In the genomic region with DNA sequence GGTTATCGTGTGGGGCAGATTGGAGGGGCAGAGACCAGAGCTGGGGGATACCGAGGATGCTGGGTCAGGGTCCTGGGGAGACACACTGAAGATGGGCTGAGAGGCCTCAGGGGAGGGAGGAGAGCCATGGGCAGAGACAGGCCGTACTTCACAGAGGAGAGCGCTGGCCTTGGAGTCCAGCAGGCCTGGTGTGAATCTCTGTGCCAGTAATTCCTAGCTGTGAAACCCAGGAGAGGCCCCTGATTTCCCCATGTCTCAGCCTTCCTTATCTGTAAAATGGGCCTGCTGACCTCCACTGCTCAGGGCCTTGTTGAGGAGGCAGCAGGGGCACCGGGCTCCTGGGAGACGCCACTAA, we compare ENCODE assay signal across 17 cellular contexts. TPM values are rescaled to one million over a fixed set of nuclear protein-coding genes. Genes with fewer than 3 reads are reported as not detected.
DNase-seq lines count a peak whose midpoint lies in the region; ATAC-seq lines count a peak whose summit lies in the region.
"Had no signal": no experiment of that assay in that cellular context is flagged by ENCODE, and none has a peak within 500 bp of the region (broad histone marks: within the 10 kb centered on the region; RNA-seq: fewer than 3 reads in every experiment).

No MANE protein-coding gene starts in this region.

- H3K79me1 ChIP-seq in mesenchymal stem cell (replicated peaks; ENCODE audit: low read length, poor library complexity, severe bottlenecking), result no peaks in the 10 kb centered on the region

- no peaks in the 10 kb centered on the region for H3K9me3 Mint-ChIP-seq in activated T-helper 17 cell treated with anti-CD3 and anti-CD28 coated beads, Interleukin-2, amount 50 U/mL, for 72 hours
- H3K9me3 Mint-ChIP-seq in stimulated activated memory B cell treated with anti-CD40 and anti-IgM and Interleukin-4, amounts not matched to agents 10 μg/mL and 1 μg/mL and 100 μg/mL, for 72 hours, result no peaks in the 10 kb centered on the region
- H3K9me3 Mint-ChIP-seq: CD8-positive, alpha-beta memory T cell; HFFc6 had no signal

- no peak overlapping the region for H3K23ac ChIP-seq in mesenchymal stem cell (ENCODE audit: low read length in 2 of 2)

- no peaks in the 10 kb centered on the region for H3K36me3 Mint-ChIP-seq in activated T-helper 17 cell treated with anti-CD3 and anti-CD28 coated beads, Interleukin-2, amount 50 U/mL, for 72 hours (ENCODE audit: low read depth)
- no peaks in the 10 kb centered on the region for H3K36me3 Mint-ChIP-seq in stimulated activated memory B cell treated with anti-CD40 and anti-IgM and Interleukin-4, amounts not matched to agents 10 μg/mL and 1 μg/mL and 100 μg/mL, for 72 hours
- H3K36me3 Mint-ChIP-seq: IgD-negative memory B cell had no signal

- no peak overlapping the region for H2AFZ ChIP-seq in mesenchymal stem cell (ENCODE audit: low read depth, low read length)

- ATAC-seq in activated T-helper 17 cell treated with anti-CD3 and anti-CD28 coated beads, Interleukin-2, amount 50 U/mL, for 72 hours (replicated peaks), result no peak
- no peak for ATAC-seq in stimulated activated memory B cell treated with anti-CD40 and anti-IgM and Interleukin-4, amounts not matched to agents 10 μg/mL and 1 μg/mL and 100 μg/mL, for 72 hours
- no peak for ATAC-seq in HG02588 (IDR thresholded peaks at IDR 0.05; ENCODE audit: unreplicated experiment)

- no peak overlapping the region for H3K4me3 ChIP-seq in BLaER1
- H3K4me3 ChIP-seq in mesenchymal stem cell (ENCODE audit: insufficient read depth in 1 of 2, low read depth in 1 of 2, low read length in 2 of 2), result no peak overlapping the region

- no peak overlapping the region for H3K18ac ChIP-seq in mesenchymal stem cell (ENCODE audit: low read depth in 1 of 2, low read length in 2 of 2)

- no peak overlapping the region for H3K4me3 Mint-ChIP-seq in activated T-helper 17 cell treated with anti-CD3 and anti-CD28 coated beads, Interleukin-2, amount 50 U/mL, for 72 hours
- H3K4me3 Mint-ChIP-seq in stimulated activated memory B cell treated with anti-CD40 and anti-IgM and Interleukin-4, amounts not matched to agents 10 μg/mL and 1 μg/mL and 100 μg/mL, for 72 hours, result no peak overlapping the region
- H3K4me3 Mint-ChIP-seq: B cell; CD8-positive, alpha-beta memory T cell; HFFc6; IgD-negative memory B cell had no signal

- no peak overlapping the region for H2AK5ac ChIP-seq in mesenchymal stem cell (ENCODE audit: low read length, severe bottlenecking)

- peaks cover 45% of the 10 kb centered on the region for H3K4me1 ChIP-seq in BLaER1
- peaks cover 28% of the 10 kb centered on the region for H3K4me1 ChIP-seq in mesenchymal stem cell (ENCODE audit: control insufficient read depth, insufficient read depth, low read depth, low read length)

- H3K36me3 ChIP-seq in BLaER1, result no peaks in the 10 kb centered on the region
- H3K36me3 ChIP-seq in mesenchymal stem cell (ENCODE audit: control insufficient read depth in 1 of 2, insufficient read depth in 2 of 2, low read depth in 1 of 2, low read length in 2 of 2), result no peaks in the 10 kb centered on the region

- 68% methylated on average over 6 of the region's 6 CpGs for WGBS in mesenchymal stem cell

- no peak overlapping the region for H2BK5ac ChIP-seq in mesenchymal stem cell (ENCODE audit: low read depth, low read length, poor library complexity, severe bottlenecking)

- no peak overlapping the region for H2BK120ac ChIP-seq in mesenchymal stem cell (ENCODE audit: low read depth, low read length)

- H3K9me3 ChIP-seq in BLaER1 (no peaks in the 10 kb centered on the region), mesenchymal stem cell (ENCODE audit: control insufficient read depth, low read length) (no peaks in the 10 kb centered on the region)
- H3K9me3 ChIP-seq: Caco-2 had no signal

- H3K4ac ChIP-seq in mesenchymal stem cell (ENCODE audit: low read depth in 1 of 2, low read length in 2 of 2), result no peak overlapping the region

- H2BK12ac ChIP-seq in mesenchymal stem cell (ENCODE audit: low read length in 2 of 2), result no peak overlapping the region

- H3K4me1 Mint-ChIP-seq in activated T-helper 17 cell treated with anti-CD3 and anti-CD28 coated beads, Interleukin-2, amount 50 U/mL, for 72 hours, result peaks cover 6% of the 10 kb centered on the region
- peaks cover 27% of the 10 kb centered on the region for H3K4me1 Mint-ChIP-seq in stimulated activated memory B cell treated with anti-CD40 and anti-IgM and Interleukin-4, amounts not matched to agents 10 μg/mL and 1 μg/mL and 100 μg/mL, for 72 hours

- no peak overlapping the region for H4K91ac ChIP-seq in mesenchymal stem cell (ENCODE audit: low read length)

- H3K4me2 ChIP-seq in BLaER1 (peak overlapping the region; percentile 74), mesenchymal stem cell (ENCODE audit: low read length, poor library complexity, severe bottlenecking) (no peak overlapping the region)

- H3K9ac ChIP-seq in BLaER1 (no peak overlapping the region), mesenchymal stem cell (ENCODE audit: low read length) (no peak overlapping the region)

- H4K8ac ChIP-seq in mesenchymal stem cell (ENCODE audit: low read length), result no peak overlapping the region

- H3K27ac Mint-ChIP-seq in activated T-helper 17 cell treated with anti-CD3 and anti-CD28 coated beads, Interleukin-2, amount 50 U/mL, for 72 hours, result peak overlapping the region; percentile 18
- peak overlapping the region; percentile 9 for H3K27ac Mint-ChIP-seq in stimulated activated memory B cell treated with anti-CD40 and anti-IgM and Interleukin-4, amounts not matched to agents 10 μg/mL and 1 μg/mL and 100 μg/mL, for 72 hours
- H3K27ac Mint-ChIP-seq: CD8-positive, alpha-beta memory T cell; HFFc6; IgD-negative memory B cell had no signal

- H2BK15ac ChIP-seq in mesenchymal stem cell (ENCODE audit: low read depth, poor library complexity, severe bottlenecking), result peak overlapping the region; percentile 88

- DNase-seq in mesenchymal stem cell (no peak), NCI-H146 treated with DMSO at 0.1 percent for 48 hours (lab: John Stamatoyannopoulos, UW; ENCODE audit: unreplicated experiment) (no peak), HuH-7 (ENCODE audit: low spot score) (no peak)
- DNase-seq: 8988T; ACHN; Caco-2; CD8-positive, alpha-beta memory T cell; DND-41; GDM1; HCEC 1CT; HFFc6 had no signal

- no peak overlapping the region for H3K14ac ChIP-seq in mesenchymal stem cell (ENCODE audit: low read length in 2 of 2)

- H3K27ac ChIP-seq in BLaER1 (no peak overlapping the region), mesenchymal stem cell (ENCODE audit: low read length, poor library complexity, severe bottlenecking) (no peak overlapping the region)

- H3K27me3 Mint-ChIP-seq in activated T-helper 17 cell treated with anti-CD3 and anti-CD28 coated beads, Interleukin-2, amount 50 U/mL, for 72 hours, result peaks cover 4% of the 10 kb centered on the region
- peaks cover 67% of the 10 kb centered on the region for H3K27me3 Mint-ChIP-seq in stimulated activated memory B cell treated with anti-CD40 and anti-IgM and Interleukin-4, amounts not matched to agents 10 μg/mL and 1 μg/mL and 100 μg/mL, for 72 hours

- H3K27me3 ChIP-seq in BLaER1 (0 out of 2 replicates have a peak, but pooled peaks cover 5% of the 10 kb centered on the region), mesenchymal stem cell (ENCODE audit: control insufficient read depth in 1 of 2, insufficient read depth in 1 of 2, low read length in 2 of 2) (peaks cover 23 to 34% of the 10 kb centered on the region in 2 experiments)

- no peaks in the 10 kb centered on the region for H4K20me1 ChIP-seq in BLaER1

RNA-seq across cellular contexts. Expression of gene CACNA1I, which starts 23.4 kb away (rescaled TPM):
- 1 to 10 TPM in 1 of 2 donors, under 1 TPM in 1; 0.84 to 5.3 TPM for total RNA-seq in activated T-helper 17 cell treated with anti-CD3 and anti-CD28 coated beads, Interleukin-2, amount 50 U/mL, for 72 hours
- under 0.01 TPM for polyA plus RNA-seq in mesenchymal stem cell (2013, experiment 1 of 2)
- 0.01 TPM for polyA plus RNA-seq in mesenchymal stem cell (2013, experiment 2 of 2)
- total RNA-seq: Caco-2, HFFc6 had no signal
